ENCODE assay signal across 1 cellular context in genomic region chr12:62965700-62966099, GRCh38. TPM values are rescaled to one million over a fixed set of nuclear protein-coding genes. Genes with fewer than 3 reads are reported as not detected.
"Had no signal": no experiment of that assay in that cellular context is flagged by ENCODE, and none has a peak within 500 bp of the region (broad histone marks: within the 10 kb centered on the region; RNA-seq: fewer than 3 reads in every experiment).

No MANE protein-coding gene starts in this region.

RNA-seq across cellular contexts. Expression of gene PPM1H, which starts 30.8 kb away (rescaled TPM):
- total RNA-seq: naive thymus-derived CD8-positive, alpha-beta T cell had no signal
- polyA plus RNA-seq: naive thymus-derived CD8-positive, alpha-beta T cell had no signal
